Comparison of ENCODE assay signal across 26 cellular contexts in the genomic region with DNA sequence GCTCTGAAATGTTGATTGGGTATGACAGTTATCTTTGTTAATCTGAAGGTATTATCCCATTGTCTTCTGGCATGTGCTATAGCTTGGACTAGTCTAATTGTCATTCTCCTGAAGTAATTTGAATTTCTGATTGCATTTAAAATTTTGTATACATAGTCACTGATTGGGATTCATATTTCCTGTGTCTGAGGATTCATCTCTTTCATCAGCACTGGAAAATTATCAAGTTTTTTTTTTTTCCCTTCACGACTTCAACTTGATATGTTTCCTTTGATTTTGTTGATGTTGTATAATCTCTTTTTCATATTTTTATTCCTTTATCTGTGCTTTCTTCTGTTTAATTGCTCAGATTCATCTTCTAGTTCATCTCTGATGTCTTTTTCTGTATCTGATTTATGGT.
DNase-seq lines count a peak whose midpoint lies in the region; ATAC-seq, FAIRE-seq and TF ChIP-seq lines count a peak whose summit lies in the region.
"Had no signal": no experiment of that assay in that cellular context is flagged by ENCODE, and none has a peak within 500 bp of the region (broad histone marks: within the 10 kb centered on the region; RNA-seq: fewer than 3 reads in every experiment).

No MANE protein-coding gene starts in this region.

- TF ChIP-seq CTCF in HEK293 (tag by site-specific recombination; IDR thresholded peaks at IDR 0.05) (no peak), nephron progenitor cell (IDR thresholded peaks at IDR 0.05) (no peak)

- no peaks in the 10 kb centered on the region for H3K36me3 ChIP-seq in HEK293 (ENCODE audit: control insufficient read depth in 2 of 2, insufficient read depth in 1 of 2, low read length in 2 of 2)
- H3K36me3 ChIP-seq: BE2C had no signal

- H3K4me1 Mint-ChIP-seq in central memory CD8-positive, alpha-beta T cell, result peaks cover 16% of the 10 kb centered on the region
- no peaks in the 10 kb centered on the region for H3K4me1 Mint-ChIP-seq in nephron progenitor cell
- H3K4me1 Mint-ChIP-seq in activated CD4-positive, alpha-beta T cell treated with anti-CD3 and anti-CD28 coated beads, Interleukin-2, amount 10 ng/mL, durations not matched to agents 24 days and 14 days, result peaks cover 2% of the 10 kb centered on the region

- ATAC-seq in central memory CD8-positive, alpha-beta T cell (replicated peaks; ENCODE audit: extremely low read depth, poor library complexity, severe bottlenecking), result no peak
- ATAC-seq: GM12878 had no signal

- no peak overlapping the region for H3K27ac ChIP-seq in HEK293 (ENCODE audit: extremely low read depth, low read depth, low read length)
- H3K27ac ChIP-seq: BLaER1 had no signal

- FAIRE-seq in GM19239 (lab: Jason Lieb, UNC), result peak; percentile 68
- FAIRE-seq: GM12878, GM18507 had no signal

- POLR2A ChIA-PET in HEK293 (lab: Yijun Ruan, JAX), result no interaction called here

- no peaks in the 10 kb centered on the region for H3K4me1 ChIP-seq in HEK293 (ENCODE audit: control insufficient read depth, insufficient read depth, low read length)
- H3K4me1 ChIP-seq: BE2C, BLaER1 had no signal

- intact Hi-C loops in activated CD4-positive, alpha-beta T cell treated with anti-CD3 and anti-CD28 coated beads, Interleukin-2, amount 10 ng/mL, durations not matched to agents 24 days and 14 days (cut with micrococcal nuclease), result no loop called here

- CTCF ChIA-PET in HEK293 (lab: Yijun Ruan, JAX), result no interaction called here

- no peaks in the 10 kb centered on the region for H3K27me3 Mint-ChIP-seq in central memory CD8-positive, alpha-beta T cell
- no peaks in the 10 kb centered on the region for H3K27me3 Mint-ChIP-seq in nephron progenitor cell (ENCODE audit: low read depth, poor library complexity)
- no peaks in the 10 kb centered on the region for H3K27me3 Mint-ChIP-seq in activated CD4-positive, alpha-beta T cell treated with anti-CD3 and anti-CD28 coated beads, Interleukin-2, amount 10 ng/mL, durations not matched to agents 24 days and 14 days
- H3K27me3 Mint-ChIP-seq: CD4-positive, alpha-beta memory T cell; CD4-positive, CD25-positive, alpha-beta regulatory T cell; CD8-positive, alpha-beta memory T cell had no signal

- H3K36me3 Mint-ChIP-seq in central memory CD8-positive, alpha-beta T cell (ENCODE audit: insufficient read depth), result peaks cover 2% of the 10 kb centered on the region
- H3K36me3 Mint-ChIP-seq in nephron progenitor cell (ENCODE audit: low read depth), result peaks cover 47% of the 10 kb centered on the region
- peaks cover 13% of the 10 kb centered on the region for H3K36me3 Mint-ChIP-seq in activated CD4-positive, alpha-beta T cell treated with anti-CD3 and anti-CD28 coated beads, Interleukin-2, amount 10 ng/mL, durations not matched to agents 24 days and 14 days (ENCODE audit: low read depth)

- no peaks in the 10 kb centered on the region for H3K9me3 ChIP-seq in HEK293 (ENCODE audit: control insufficient read depth, insufficient read depth, low read depth, low read length)
- H3K9me3 ChIP-seq: BE2C, BLaER1 had no signal

- H3K4me3 Mint-ChIP-seq in central memory CD8-positive, alpha-beta T cell, result no peak overlapping the region
- no peak overlapping the region for H3K4me3 Mint-ChIP-seq in nephron progenitor cell
- H3K4me3 Mint-ChIP-seq in activated CD4-positive, alpha-beta T cell treated with anti-CD3 and anti-CD28 coated beads, Interleukin-2, amount 10 ng/mL, durations not matched to agents 24 days and 14 days, result no peak overlapping the region
- H3K4me3 Mint-ChIP-seq: CD14-positive monocyte; CD4-positive, alpha-beta memory T cell; CD4-positive, CD25-positive, alpha-beta regulatory T cell had no signal

- DNase-seq in GM19239 (ENCODE audit: insufficient read length, low spot score), result no peak
- DNase-seq in amniotic epithelial cell (ENCODE audit: low read depth), result peak; percentile 68
- DNase-seq in central memory CD8-positive, alpha-beta T cell (ENCODE audit: low spot score in 2 of 2), result no peak
- no peak for DNase-seq in nephron progenitor cell
- DNase-seq in SHP77 (lab: John Stamatoyannopoulos, UW), result no peak
- DNase-seq in activated CD4-positive, alpha-beta T cell treated with anti-CD3 and anti-CD28 coated beads, Interleukin-2, amount 10 ng/mL, durations not matched to agents 24 days and 14 days, result no peak
- DNase-seq: 8988T; ACHN; BE2C; C1 segment of cervical spinal cord; CD4-positive, alpha-beta memory T cell; CD4-positive, CD25-positive, alpha-beta regulatory T cell; CD8-positive, alpha-beta memory T cell; COR-L47; DMS 273 treated with DMSO at 0.1 percent for 48 hours; DMS153; DMS53; DMS79; DND-41; EL; GDM1 had no signal

- H3K9me3 Mint-ChIP-seq in central memory CD8-positive, alpha-beta T cell, result no peaks in the 10 kb centered on the region
- peaks cover 22% of the 10 kb centered on the region for H3K9me3 Mint-ChIP-seq in nephron progenitor cell
- H3K9me3 Mint-ChIP-seq in activated CD4-positive, alpha-beta T cell treated with anti-CD3 and anti-CD28 coated beads, Interleukin-2, amount 10 ng/mL, durations not matched to agents 24 days and 14 days, result peaks cover 11% of the 10 kb centered on the region
- H3K9me3 Mint-ChIP-seq: CD4-positive, alpha-beta memory T cell; CD8-positive, alpha-beta memory T cell had no signal

- H3K27ac Mint-ChIP-seq in central memory CD8-positive, alpha-beta T cell (ENCODE audit: low read depth), result peak overlapping the region; percentile 20
- H3K27ac Mint-ChIP-seq in nephron progenitor cell, result no peak overlapping the region
- no peak overlapping the region for H3K27ac Mint-ChIP-seq in activated CD4-positive, alpha-beta T cell treated with anti-CD3 and anti-CD28 coated beads, Interleukin-2, amount 10 ng/mL, durations not matched to agents 24 days and 14 days
- H3K27ac Mint-ChIP-seq: CD14-positive monocyte; CD4-positive, alpha-beta memory T cell; CD4-positive, CD25-positive, alpha-beta regulatory T cell; CD8-positive, alpha-beta memory T cell had no signal

- no peak overlapping the region for H3K4me3 ChIP-seq in HEK293 (ENCODE audit: low read depth, low read length)
- H3K4me3 ChIP-seq: BLaER1, GM12878 had no signal

TF ChIP-seq in HEK293, 187 proteins besides CTCF, POLR2A, EP300 and RAD21:
- no peak for TF ChIP-seq IKZF3 (tag by site-specific recombination; IDR thresholded peaks at IDR 0.05)
- no peak for TF ChIP-seq HOXA7 (CRISPR knock-in tag; IDR thresholded peaks at IDR 0.05; ENCODE audit: borderline replicate concordance)
- TF ChIP-seq ZNF558 (tag by site-specific recombination; IDR thresholded peaks at IDR 0.05), result peak; percentile 97
- TF ChIP-seq ZNF112 (tag by site-specific recombination; IDR thresholded peaks at IDR 0.05), result no peak
- no peak for TF ChIP-seq MEIS1 (CRISPR knock-in tag; IDR thresholded peaks at IDR 0.05; ENCODE audit: borderline replicate concordance)
